In genomic region chr16:5615868-5616642, GRCh38 we compare ENCODE assay signal across 9 cellular contexts.
A peak's percentile ranks its signal among the peaks of the same experiment; 100 is the strongest.
DNase-seq lines count a peak whose midpoint lies in the region; ATAC-seq and TF ChIP-seq lines count a peak whose summit lies in the region.
"Had no signal": no experiment of that assay in that cellular context is flagged by ENCODE, and none has a peak within 500 bp of the region (broad histone marks: within the 10 kb centered on the region; RNA-seq: fewer than 3 reads in every experiment).

No MANE protein-coding gene starts in this region.

- H3K56ac ChIP-seq in mesendoderm (ENCODE audit: low read length) = peak overlapping the region; percentile 86

- H3K27me3 ChIP-seq in SJSA1 (replicated peaks) (no peaks in the 10 kb centered on the region), mesendoderm (ENCODE audit: insufficient read depth, low read length, poor library complexity) (no peaks in the 10 kb centered on the region), transverse colon (peaks cover 11% of the 10 kb centered on the region)

- H3K27me3 Mint-ChIP-seq in chondrocyte (ENCODE audit: low read depth) = peaks cover 3% of the 10 kb centered on the region

- no peak overlapping the region for H2BK5ac ChIP-seq in mesendoderm (ENCODE audit: low read length)

- TF ChIP-seq POLR2A in transverse colon (IDR thresholded peaks at IDR 0.05) = no peak

- H4K5ac ChIP-seq in mesendoderm (ENCODE audit: low read length) = no peak overlapping the region

- no peak overlapping the region for H2BK120ac ChIP-seq in mesendoderm (ENCODE audit: low read depth, low read length)

- no peak overlapping the region for H3K18ac ChIP-seq in mesendoderm (ENCODE audit: low read length)

- in situ Hi-C loops in transverse colon (cut with MboI; ENCODE audit: low pct_ligation_motif_present in 1 of 4, low pct_unique_long_range_greater_than_20kb in 1 of 4, low sequenced_read_pairs in 3 of 4) = loop anchor here in 2 of 4 donors (25.0 kb wide), 1 partner anchor 379 kb away; no protein-coding TSS in a partner anchor

- H3K4me1 Mint-ChIP-seq in chondrocyte (ENCODE audit: low read depth) = no peaks in the 10 kb centered on the region

- H3K27ac ChIP-seq in SJSA1 (no peak overlapping the region), mesendoderm (ENCODE audit: low read depth, low read length) (no peak overlapping the region), transverse colon (no peak overlapping the region)

- H3K4me3 Mint-ChIP-seq in chondrocyte (ENCODE audit: unreplicated experiment) = no peak overlapping the region
- H3K4me3 Mint-ChIP-seq: activated naive CD8-positive, alpha-beta T cell had no signal

- TF ChIP-seq CTCF in chondrocyte (IDR thresholded peaks at IDR 0.05) (peak; percentile 68), transverse colon (IDR thresholded peaks at IDR 0.05) (peak; percentile 57 to 81 (median 74))

- DNase-seq in NCI-H345 (lab: John Stamatoyannopoulos, UW) (peak; percentile 3), NCI-H345 treated with DMSO at 0.1 percent for 48 hours (lab: John Stamatoyannopoulos, UW; ENCODE audit: unreplicated experiment) (no peak), HT-29 (ENCODE audit: low spot score) (peak; percentile 79), SJSA1 (ENCODE audit: low read depth in 1 of 2, low spot score in 2 of 2) (peak; percentile 33 to 66), chondrocyte (ENCODE audit: low spot score) (no peak), mesendoderm (peak; percentile 86), transverse colon (peak; percentile 64)

- intact Hi-C loops in transverse colon (cut with DNase I; ENCODE audit: low total_unique reads) = no loop called here

- peak overlapping the region; percentile 60 for H3K9ac ChIP-seq in mesendoderm (ENCODE audit: low read length)

- H2BK15ac ChIP-seq in mesendoderm (replicated peaks; ENCODE audit: low read depth) = no peak overlapping the region

- H3K9me3 ChIP-seq in SJSA1 (replicated peaks) = no peaks in the 10 kb centered on the region
- H3K9me3 ChIP-seq in transverse colon = no peaks in the 10 kb centered on the region

- H3K4ac ChIP-seq in mesendoderm (ENCODE audit: low read depth, low read length) = no peak overlapping the region

- H2AK5ac ChIP-seq in mesendoderm (ENCODE audit: low read length) = no peak overlapping the region

- H3K36me3 ChIP-seq in SJSA1 = no peaks in the 10 kb centered on the region
- no peaks in the 10 kb centered on the region for H3K36me3 ChIP-seq in mesendoderm (ENCODE audit: control insufficient read depth, insufficient read depth, low read length)
- H3K36me3 ChIP-seq in transverse colon = no peaks in the 10 kb centered on the region

- H3K27ac Mint-ChIP-seq in chondrocyte (ENCODE audit: unreplicated experiment) = no peak overlapping the region
- H3K27ac Mint-ChIP-seq: activated naive CD8-positive, alpha-beta T cell had no signal

- no peaks in the 10 kb centered on the region; the same call in 1 of the 2 replicates for H3K4me1 ChIP-seq in SJSA1 (replicated peaks)
- H3K4me1 ChIP-seq in mesendoderm (ENCODE audit: control insufficient read depth, low read depth, low read length) = no peaks in the 10 kb centered on the region
- peaks cover 0 to 4% (median 0%) of the 10 kb centered on the region in 4 donors for H3K4me1 ChIP-seq in transverse colon

- no peaks in the 10 kb centered on the region for H3K36me3 Mint-ChIP-seq in chondrocyte (ENCODE audit: low read depth)
- H3K36me3 Mint-ChIP-seq: activated naive CD8-positive, alpha-beta T cell had no signal

- H3K79me2 ChIP-seq in mesendoderm (ENCODE audit: control insufficient read depth, insufficient read depth, low read length) = no peaks in the 10 kb centered on the region

- no peaks in the 10 kb centered on the region for H3K79me1 ChIP-seq in mesendoderm (ENCODE audit: low read length)

- H3K4me3 ChIP-seq in SJSA1 (no peak overlapping the region), mesendoderm (ENCODE audit: low read length) (peak overlapping the region; percentile 53), transverse colon (no peak overlapping the region)

- peak overlapping the region; percentile 71 for H3K4me2 ChIP-seq in mesendoderm (ENCODE audit: low read length)

- H4K8ac ChIP-seq in mesendoderm (ENCODE audit: low read depth, low read length) = no peak overlapping the region

- no peak for ATAC-seq in HG02938 (IDR thresholded peaks at IDR 0.05; ENCODE audit: unreplicated experiment)

- H3K9me3 Mint-ChIP-seq in chondrocyte (ENCODE audit: low read depth) = peaks cover 2% of the 10 kb centered on the region

- no CpG with 5 or more reads among the region's 25 CpGs for WGBS in mesendoderm (ENCODE audit: extremely low coverage, insufficient coverage, low lambda C conversion rate)
- 28 to 80% methylated on average over 1 to 19 of the region's 25 CpGs for WGBS in transverse colon (ENCODE audit: low coverage in 1 of 2), 2 donors

- no peak for TF ChIP-seq EP300 in transverse colon (IDR thresholded peaks at IDR 0.05; ENCODE audit: low read depth)

- no peak overlapping the region for H3K23ac ChIP-seq in mesendoderm (ENCODE audit: low read length)

Comparison
In these comparisons a context has a peak if more than half of its experiments do, and no peak if none do; other contexts are left out.
1. DNase-seq: peak in NCI-H345 (single experiment), HT-29 (single experiment), SJSA1 (2 of 2), mesendoderm (single experiment) and transverse colon (single experiment); none in NCI-H345 treated with DMSO at 0.1 percent for 48 hours (single experiment) and chondrocyte (single experiment).